ENCODE assay signal across 10 cellular contexts in the genomic region with DNA sequence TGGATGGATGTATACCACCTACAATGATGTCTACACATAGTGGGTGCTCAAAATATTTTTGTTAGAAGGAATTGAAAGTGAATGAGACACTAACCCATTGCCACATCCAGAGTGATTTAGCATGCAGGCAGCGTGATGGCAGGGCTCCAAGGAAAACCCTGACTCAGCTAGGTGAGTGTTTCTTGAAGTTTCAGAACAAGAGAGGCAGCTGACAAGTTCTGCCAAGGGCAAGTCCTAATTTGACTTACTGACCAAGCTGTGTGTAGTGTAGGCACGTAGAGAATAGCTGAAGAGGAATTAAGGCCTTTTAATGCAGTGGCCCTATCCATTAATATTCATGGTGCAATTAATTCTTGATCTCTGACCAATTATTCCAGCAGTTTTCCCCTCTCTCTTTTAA.
DNase-seq lines count a peak whose midpoint lies in the region; ATAC-seq and TF ChIP-seq lines count a peak whose summit lies in the region.
"Had no signal": no experiment of that assay in that cellular context is flagged by ENCODE, and none has a peak within 500 bp of the region (broad histone marks: within the 10 kb centered on the region; RNA-seq: fewer than 3 reads in every experiment).

No MANE protein-coding gene starts in this region.

- no peak overlapping the region for H2AK5ac ChIP-seq in neuronal stem cell (ENCODE audit: low read depth, low read length)

- H3K36me3 ChIP-seq in Panc1 (ENCODE audit: control insufficient read depth, insufficient read depth, low read length) (no peaks in the 10 kb centered on the region), neuronal stem cell (replicated peaks in 1 of 2; ENCODE audit: control insufficient read depth in 2 of 2, insufficient read depth in 2 of 2, low read length in 2 of 2) (no peaks in the 10 kb centered on the region)
- H3K36me3 ChIP-seq: heart right ventricle had no signal

- no peaks in the 10 kb centered on the region for H3K79me1 ChIP-seq in neuronal stem cell (ENCODE audit: low read depth, low read length)

- H3K27ac ChIP-seq in Panc1 (ENCODE audit: low read length) (no peak overlapping the region), neuronal stem cell (replicated peaks; ENCODE audit: low read length) (no peak overlapping the region)
- H3K27ac ChIP-seq: heart right ventricle had no signal

- no peak overlapping the region for H3K18ac ChIP-seq in neuronal stem cell (ENCODE audit: low read length)

- no peak overlapping the region for H3K4me2 ChIP-seq in neuronal stem cell (ENCODE audit: insufficient read depth, low read length, poor library complexity, severe bottlenecking)

- POLR2A ChIA-PET in Panc1 (lab: Charles Lee): no interaction called here

- no peak overlapping the region for H3K14ac ChIP-seq in neuronal stem cell (ENCODE audit: low read length)

- H2BK12ac ChIP-seq in neuronal stem cell (ENCODE audit: low read length): no peak overlapping the region

- H2BK120ac ChIP-seq in neuronal stem cell (ENCODE audit: low read depth, low read length): no peak overlapping the region

- no peak overlapping the region for H3K9ac ChIP-seq in neuronal stem cell (ENCODE audit: low read depth, low read length, poor library complexity)

- in situ Hi-C loops in Panc1 (cut with HindIII; ENCODE audit: low pct_unique_long_range_greater_than_20kb, low sequenced_read_pairs): no loop called here

- BruUV-seq in Panc1 (replicated peaks; lab: Mats Ljungman, UMichigan): no TSS peak

- no peak overlapping the region for H2BK15ac ChIP-seq in neuronal stem cell (ENCODE audit: low read length)

- no peak overlapping the region for H2BK5ac ChIP-seq in neuronal stem cell (ENCODE audit: low read length)

- no peak overlapping the region for H3K23ac ChIP-seq in neuronal stem cell (ENCODE audit: low read depth, low read length, poor library complexity)

- no peaks in the 10 kb centered on the region for H3K4me1 ChIP-seq in Panc1 (ENCODE audit: control insufficient read depth, insufficient read depth, low read length)
- H3K4me1 ChIP-seq in neuronal stem cell (ENCODE audit: control insufficient read depth in 2 of 2, insufficient read depth in 1 of 2, low read depth in 1 of 2, low read length in 2 of 2): no peaks in the 10 kb centered on the region
- H3K4me1 ChIP-seq: heart right ventricle had no signal

- H3K9me3 ChIP-seq in Panc1 (ENCODE audit: control insufficient read depth, insufficient read depth, low read depth, low read length) (no peaks in the 10 kb centered on the region), neuronal stem cell (replicated peaks in 1 of 2; ENCODE audit: control insufficient read depth in 2 of 2, insufficient read depth in 1 of 2, low read depth in 1 of 2, low read length in 2 of 2) (no peaks in the 10 kb centered on the region)
- H3K9me3 ChIP-seq: heart right ventricle had no signal

- no peak overlapping the region for H3K4ac ChIP-seq in neuronal stem cell (ENCODE audit: low read length)

- no peak overlapping the region for H2AFZ ChIP-seq in neuronal stem cell (ENCODE audit: low read length)

- WGBS in neuronal stem cell (ENCODE audit: extremely low coverage in 2 of 2, insufficient read length in 2 of 2, insufficient replicate concordance in 1 of 2), 2 donors: no CpG with 5 or more reads among the region's 2 CpGs

- no peak overlapping the region for H4K8ac ChIP-seq in neuronal stem cell (ENCODE audit: low read depth, low read length)

- H3K27me3 ChIP-seq in Panc1 (ENCODE audit: control insufficient read depth, insufficient read depth, low read length) (no peaks in the 10 kb centered on the region), neuronal stem cell (ENCODE audit: control insufficient read depth in 3 of 3, insufficient read depth in 3 of 3, low read depth in 1 of 3, low read length in 3 of 3) (no peaks in the 10 kb centered on the region)

- H3K4me3 ChIP-seq in Panc1 (ENCODE audit: low read depth in 2 of 2, low read length in 2 of 2) (no peak overlapping the region), neuronal stem cell (ENCODE audit: low read length in 2 of 2) (no peak overlapping the region)
- H3K4me3 ChIP-seq: heart right ventricle had no signal

- ATAC-seq in GM19043 (IDR thresholded peaks at IDR 0.05; ENCODE audit: low read depth, unreplicated experiment) (peak; percentile 38), HG02763 (IDR thresholded peaks at IDR 0.05; ENCODE audit: unreplicated experiment) (peak; percentile 56), Panc1 (no peak), omental fat pad (ENCODE audit: low FRiP score) (peak; percentile 74)
- ATAC-seq: heart right ventricle; stimulated activated naive CD8-positive, alpha-beta T cell treated with anti-CD3 and anti-CD28 coated beads, Interleukin-15, amount 100 ng/mL, for 72 hours had no signal

- TF ChIP-seq CTCF in Panc1 (IDR thresholded peaks at IDR 0.05) (no peak), omental fat pad (IDR thresholded peaks at IDR 0.05) (no peak)

- H4K91ac ChIP-seq in neuronal stem cell (ENCODE audit: low read depth, low read length, poor library complexity): no peak overlapping the region

- CTCF ChIA-PET in Panc1 (lab: Charles Lee): no interaction called here

- DNase-seq in Panc1 (ENCODE audit: low read depth, low spot score) (peak; percentile 17), omental fat pad (ENCODE audit: low spot score) (peak; percentile 64), HT-29 (ENCODE audit: low spot score) (no peak), NCI-H526 treated with DMSO at 0.1 percent for 48 hours (lab: John Stamatoyannopoulos, UW) (no peak), NCI-H2171 treated with DMSO at 0.1 percent for 48 hours (lab: John Stamatoyannopoulos, UW) (no peak), neuronal stem cell (ENCODE audit: low spot score) (no peak)
- DNase-seq: heart right ventricle; stimulated activated naive CD8-positive, alpha-beta T cell treated with anti-CD3 and anti-CD28 coated beads, Interleukin-15, amount 100 ng/mL, for 72 hours had no signal

- intact Hi-C loops in Panc1 (cut with micrococcal nuclease; ENCODE audit: unreplicated experiment): no loop called here

Comparison
In these comparisons a context has a peak if more than half of its experiments do, and no peak if none do; other contexts are left out.
1. DNase-seq: peak in Panc1 (single experiment) and omental fat pad (single experiment); none in HT-29 (single experiment), NCI-H526 treated with DMSO at 0.1 percent for 48 hours (single experiment), NCI-H2171 treated with DMSO at 0.1 percent for 48 hours (single experiment) and neuronal stem cell (single experiment).